8 cellular contexts compared by ENCODE assay signal in genomic region chr4:52052475-52052780, GRCh38. TPM values are rescaled to one million over a fixed set of nuclear protein-coding genes. Genes with fewer than 3 reads are reported as not detected.
DNase-seq lines count a peak whose midpoint lies in the region; ATAC-seq lines count a peak whose summit lies in the region.

No MANE protein-coding gene starts in this region.

- H3K4me2 ChIP-seq in neuronal stem cell (ENCODE audit: insufficient read depth, low read length, poor library complexity, severe bottlenecking): peak overlapping the region; percentile 55

- no CpG with 5 or more reads among the region's 7 CpGs for WGBS in neuronal stem cell (ENCODE audit: extremely low coverage in 2 of 2, insufficient read length in 2 of 2, insufficient replicate concordance in 1 of 2), 2 donors

- no peak overlapping the region for H3K14ac ChIP-seq in neuronal stem cell (ENCODE audit: low read length)

- H3K79me1 ChIP-seq in neuronal stem cell (ENCODE audit: low read depth, low read length): no peaks in the 10 kb centered on the region

- no peak overlapping the region for H3K23ac ChIP-seq in neuronal stem cell (ENCODE audit: low read depth, low read length, poor library complexity)

- H3K27me3 ChIP-seq in endocrine pancreas (ENCODE audit: control insufficient read depth, insufficient read depth, low read length) (no peaks in the 10 kb centered on the region), neuronal stem cell (ENCODE audit: control insufficient read depth in 3 of 3, insufficient read depth in 3 of 3, low read depth in 1 of 3, low read length in 3 of 3) (peaks cover 0 to 38% (median 7%) of the 10 kb centered on the region in 3 experiments)

- peak overlapping the region; percentile 68 for H3K4me3 ChIP-seq in endocrine pancreas (ENCODE audit: control insufficient read depth, insufficient read depth, low read length)
- peak overlapping the region in 1 of 2 donors; percentile 47 for H3K4me3 ChIP-seq in neuronal stem cell (ENCODE audit: low read length in 2 of 2)

- no peak overlapping the region for H3K27ac ChIP-seq in neuronal stem cell (replicated peaks; ENCODE audit: low read length)

- H2BK15ac ChIP-seq in neuronal stem cell (ENCODE audit: low read length): no peak overlapping the region

- peak overlapping the region; percentile 79 for H2AFZ ChIP-seq in neuronal stem cell (ENCODE audit: low read length)

- no peak overlapping the region for H2BK5ac ChIP-seq in neuronal stem cell (ENCODE audit: low read length)

- H3K36me3 ChIP-seq in endocrine pancreas (ENCODE audit: control insufficient read depth, insufficient read depth, low read length) (no peaks in the 10 kb centered on the region), neuronal stem cell (replicated peaks in 1 of 2; ENCODE audit: control insufficient read depth in 2 of 2, insufficient read depth in 2 of 2, low read length in 2 of 2) (no peaks in the 10 kb centered on the region)

- CTCF ChIA-PET in T-cell (lab: Charles Lee): no interaction called here

- no peak overlapping the region for H3K4ac ChIP-seq in neuronal stem cell (ENCODE audit: low read length)

- peak overlapping the region in 1 of 3 donors; percentile 64 for H3K4me3 Mint-ChIP-seq in T-cell

- H4K8ac ChIP-seq in neuronal stem cell (ENCODE audit: low read depth, low read length): no peak overlapping the region

- H3K27ac Mint-ChIP-seq in T-cell: no peak overlapping the region

- H3K18ac ChIP-seq in neuronal stem cell (ENCODE audit: low read length): no peak overlapping the region

- H3K9me3 ChIP-seq in endocrine pancreas (ENCODE audit: control insufficient read depth, low read length) (no peaks in the 10 kb centered on the region), neuronal stem cell (replicated peaks in 1 of 2; ENCODE audit: control insufficient read depth in 2 of 2, insufficient read depth in 1 of 2, low read depth in 1 of 2, low read length in 2 of 2) (peaks cover 0 to 10% of the 10 kb centered on the region in 2 donors)

- H4K91ac ChIP-seq in neuronal stem cell (ENCODE audit: low read depth, low read length, poor library complexity): no peak overlapping the region

- H2BK120ac ChIP-seq in neuronal stem cell (ENCODE audit: low read depth, low read length): no peak overlapping the region

- H3K4me1 Mint-ChIP-seq in T-cell: peaks cover 11 to 18% (median 18%) of the 10 kb centered on the region in 3 donors

- no peaks in the 10 kb centered on the region for H3K9me3 Mint-ChIP-seq in T-cell

- POLR2A ChIA-PET in T-cell (lab: Charles Lee): no interaction called here

- H3K4me1 ChIP-seq in endocrine pancreas (ENCODE audit: control insufficient read depth, insufficient read depth, low read length): no peaks in the 10 kb centered on the region
- peaks cover 2 to 3% of the 10 kb centered on the region in 2 donors for H3K4me1 ChIP-seq in neuronal stem cell (ENCODE audit: control insufficient read depth in 2 of 2, insufficient read depth in 1 of 2, low read depth in 1 of 2, low read length in 2 of 2)

- peaks cover 62 to 65% of the 10 kb centered on the region in 2 donors for H3K27me3 Mint-ChIP-seq in T-cell

- DNase-seq in Right ventricle myocardium inferior (ENCODE audit: missing footprints) (no peak), cardiac septum (ENCODE audit: low spot score) (no peak), neuronal stem cell (ENCODE audit: low spot score) (no peak), T-cell (no peak), T-helper 9 cell (no peak), GF-D8 (lab: John Stamatoyannopoulos, UW) (no peak)

- H3K9ac ChIP-seq in endocrine pancreas (ENCODE audit: control insufficient read depth, insufficient read depth, low read length): peak overlapping the region; percentile 19
- H3K9ac ChIP-seq in neuronal stem cell (ENCODE audit: low read depth, low read length, poor library complexity): no peak overlapping the region

- no peaks in the 10 kb centered on the region for H3K36me3 Mint-ChIP-seq in T-cell

- ATAC-seq in Right ventricle myocardium inferior (peak; percentile 35), HG03280 (IDR thresholded peaks at IDR 0.05; ENCODE audit: unreplicated experiment) (peak; percentile 49), T-cell (replicated peaks in 1 of 4) (no peak)

- H2BK12ac ChIP-seq in neuronal stem cell (ENCODE audit: low read length): no peak overlapping the region

- no peak overlapping the region for H2AK5ac ChIP-seq in neuronal stem cell (ENCODE audit: low read depth, low read length)

- intact Hi-C loops in Right ventricle myocardium inferior (cut with DNase I): no loop called here
- intact Hi-C loops in cardiac septum (cut with DNase I): no loop called here

RNA-seq across cellular contexts. Expression of gene SPATA18, which starts 1.3 kb away (rescaled TPM):
- total RNA-seq in Right ventricle myocardium inferior (3.1 TPM), cardiac septum (2.3 TPM), T-cell (under 1 TPM in 2 of 5 donors, not detected in 3; 0.35 to 0.36 TPM)
- polyA plus RNA-seq in neuronal stem cell (2013, experiment 1 of 2): 5.2 TPM
- 5.5 TPM for polyA plus RNA-seq in neuronal stem cell (2013, experiment 2 of 2)

RNA-seq across cellular contexts. Expression of gene SGCB, which starts 14.3 kb away (rescaled TPM):
- 80.4 TPM for total RNA-seq in Right ventricle myocardium inferior
- total RNA-seq in cardiac septum: 92.1 TPM
- 33.0 TPM for polyA plus RNA-seq in neuronal stem cell (2013, experiment 1 of 2)
- 32.4 TPM for polyA plus RNA-seq in neuronal stem cell (2013, experiment 2 of 2)
- total RNA-seq in T-cell: 1 to 10 TPM; 5.1 to 8.8 (median 7.7) TPM

RNA-seq across cellular contexts. Expression of gene LRRC66, which starts 32.3 kb away (rescaled TPM):
- total RNA-seq in Right ventricle myocardium inferior: 0.32 TPM
- total RNA-seq in cardiac septum: 0.86 TPM
- polyA plus RNA-seq in neuronal stem cell (2013, experiment 1 of 2): 0.07 TPM
- 0.12 TPM for polyA plus RNA-seq in neuronal stem cell (2013, experiment 2 of 2)
- under 1 TPM; 0.13 to 0.47 (median 0.20) TPM for total RNA-seq in T-cell

Comparison
In these comparisons a context has a peak if more than half of its experiments do, and no peak if none do; other contexts are left out.
1. ATAC-seq: peak in Right ventricle myocardium inferior (single experiment) and HG03280 (single experiment); none in T-cell (0 of 4).